Comparison of ENCODE assay signal across 2 cellular contexts in genomic region chr11:119085523-119085878, GRCh38.
TF ChIP-seq lines count a peak whose summit lies in the region.

No MANE protein-coding gene starts in this region.

TF ChIP-seq in HCT116, 20 proteins besides CTCF, POLR2A, EP300 and RAD21:
- TF ChIP-seq ZFX (IDR thresholded peaks at IDR 0.05) (peak; percentile 41; the same call in 1 of the 2 replicates), REST (IDR thresholded peaks at IDR 0.05; ENCODE audit: low read depth) (no peak)

TF ChIP-seq in endothelial cell of umbilical vein, 7 proteins besides CTCF, POLR2A, EP300 and RAD21:
- TF ChIP-seq POLR2AphosphoS5 (IDR thresholded peaks at IDR 0.05; ENCODE audit: insufficient read depth, low read depth, low read length) (no peak), FOS (IDR thresholded peaks at IDR 0.05; ENCODE audit: borderline replicate concordance, insufficient read depth, low read length) (no peak), EZH2 (IDR thresholded peaks at IDR 0.05; ENCODE audit: borderline replicate concordance, low read depth, low read length, severe bottlenecking) (no peak), MYC (IDR thresholded peaks at IDR 0.05; ENCODE audit: low read depth, low read length) (no peak), MAX (IDR thresholded peaks at IDR 0.05; ENCODE audit: insufficient read depth, insufficient read length) (no peak), JUN (IDR thresholded peaks at IDR 0.05; ENCODE audit: borderline replicate concordance, insufficient read depth, insufficient read length, low read depth) (no peak), GATA2 (IDR thresholded peaks at IDR 0.05; ENCODE audit: insufficient read depth, insufficient read length, low read depth, low read length) (no peak)
